Comparison of ENCODE assay signal across 8 cellular contexts in genomic region chr14:50521912-50522341, GRCh38. TPM values are rescaled to one million over a fixed set of nuclear protein-coding genes. Genes with fewer than 3 reads are reported as not detected.
A peak's percentile ranks its signal among the peaks of the same experiment; 100 is the strongest.
DNase-seq lines count a peak whose midpoint lies in the region; ATAC-seq and TF ChIP-seq lines count a peak whose summit lies in the region.

No MANE protein-coding gene starts in this region.

- no peak overlapping the region for H3K4me3 ChIP-seq in fibroblast of the aortic adventitia (ENCODE audit: low read depth, low read length)
- H3K4me3 ChIP-seq in upper lobe of right lung, result no peak overlapping the region

- H3K36me3 ChIP-seq in upper lobe of right lung, result peaks cover 5% of the 10 kb centered on the region

- no peaks in the 10 kb centered on the region for H3K9me3 ChIP-seq in upper lobe of right lung

- H3K27ac ChIP-seq in upper lobe of right lung, result no peak overlapping the region

- H3K4me1 ChIP-seq in upper lobe of right lung, result peaks cover 37% of the 10 kb centered on the region

- peak; percentile 68 for ATAC-seq in GM18502 (IDR thresholded peaks at IDR 0.05; ENCODE audit: poor library complexity, unreplicated experiment)
- ATAC-seq in GM21737 (IDR thresholded peaks at IDR 0.05; ENCODE audit: unreplicated experiment), result peak; percentile 62
- ATAC-seq in upper lobe of right lung, result no peak

- H3K27me3 ChIP-seq in upper lobe of right lung, result no peaks in the 10 kb centered on the region

- DNase-seq in M059J (ENCODE audit: low read depth) (peak; percentile 65), fibroblast of the aortic adventitia (ENCODE audit: low read depth) (peak; percentile 27), NCI-H82 treated with DMSO at 0.1 percent for 48 hours (lab: John Stamatoyannopoulos, UW; ENCODE audit: unreplicated experiment) (no peak), NCI-H2227 (lab: John Stamatoyannopoulos, UW; ENCODE audit: unreplicated experiment) (no peak), upper lobe of right lung (no peak), D341Med (ENCODE audit: low spot score) (no peak)

- no peak for TF ChIP-seq CTCF in fibroblast of the aortic adventitia (IDR thresholded peaks at IDR 0.05; ENCODE audit: insufficient read depth, low read length)
- no peak for TF ChIP-seq CTCF in upper lobe of right lung (IDR thresholded peaks at IDR 0.05)

- intact Hi-C loops in upper lobe of right lung (cut with DNase I), result no loop called here

RNA-seq across cellular contexts. Expression of gene MAP4K5, which starts 10.4 kb away (rescaled TPM):
- 58.2 and 75.4 TPM in 2 replicates for total RNA-seq in M059J (2014; rRNA removed; shearing (Covaris generic))
- total RNA-seq in fibroblast of the aortic adventitia (ENCODE audit: low replicate concordance), result 92.1 and 101 TPM in 2 replicates
- total RNA-seq in upper lobe of right lung, result 46.3 TPM

RNA-seq across cellular contexts. Expression of gene ATL1, which starts 38.0 kb away (rescaled TPM):
- 0.32 and 0.44 TPM in 2 replicates for total RNA-seq in M059J (2014; rRNA removed; shearing (Covaris generic))
- total RNA-seq in fibroblast of the aortic adventitia (ENCODE audit: low replicate concordance), result 5.2 and 10.7 TPM in 2 replicates
- total RNA-seq in upper lobe of right lung, result 5.9 TPM

Comparison
In these comparisons a context has a peak if more than half of its experiments do, and no peak if none do; other contexts are left out.
1. DNase-seq: peak in M059J (single experiment) and fibroblast of the aortic adventitia (single experiment); none in NCI-H82 treated with DMSO at 0.1 percent for 48 hours (single experiment), NCI-H2227 (single experiment), upper lobe of right lung (single experiment) and D341Med (single experiment).